Comparison of ENCODE assay signal across 8 cellular contexts in the genomic region with DNA sequence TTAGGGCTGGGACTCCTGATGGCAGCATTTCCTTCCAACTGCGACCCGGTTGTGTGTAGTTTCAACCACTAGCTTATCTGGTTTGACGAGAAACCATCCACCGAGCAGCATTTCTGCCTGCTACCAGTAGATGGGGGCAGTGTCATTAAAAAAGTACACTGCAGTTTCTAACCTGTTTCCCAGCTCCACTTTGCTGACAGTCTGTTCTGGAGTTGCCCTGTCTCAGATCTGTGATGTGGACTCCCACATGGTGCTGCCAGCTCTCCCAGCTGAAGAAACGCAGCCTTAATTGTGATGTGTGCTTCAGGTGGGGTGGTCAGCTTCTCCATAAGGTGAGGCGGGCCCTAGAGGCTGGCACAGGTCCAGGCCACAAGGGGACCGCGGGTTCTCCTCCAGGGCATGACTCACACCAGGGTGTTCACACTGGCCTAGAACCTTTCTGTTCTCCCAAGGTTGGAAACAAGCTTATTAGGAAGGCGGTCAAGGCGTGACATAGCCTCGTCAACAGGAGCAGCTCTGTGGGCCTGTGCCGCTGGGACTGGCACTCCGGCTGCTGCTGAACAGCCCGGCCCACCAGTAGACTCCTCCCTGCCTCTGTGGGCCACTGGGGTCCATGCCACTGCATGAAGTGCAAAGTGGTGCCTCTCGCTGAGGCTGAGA. TPM values are rescaled to one million over a fixed set of nuclear protein-coding genes. Genes with fewer than 3 reads are reported as not detected.
DNase-seq lines count a peak whose midpoint lies in the region; ATAC-seq and TF ChIP-seq lines count a peak whose summit lies in the region.

No MANE protein-coding gene starts in this region.

- H3K36me3 Mint-ChIP-seq in CD4-positive, CD25-positive, alpha-beta regulatory T cell = no peaks in the 10 kb centered on the region
- no peaks in the 10 kb centered on the region for H3K36me3 Mint-ChIP-seq in natural killer cell

- H3K27ac Mint-ChIP-seq in CD4-positive, CD25-positive, alpha-beta regulatory T cell = peak overlapping the region in 1 of 3 donors; percentile 78
- peak overlapping the region; percentile 57 to 73 for H3K27ac Mint-ChIP-seq in natural killer cell

- no peaks in the 10 kb centered on the region for H3K36me3 ChIP-seq in CD4-positive, CD25-positive, alpha-beta regulatory T cell (ENCODE audit: control insufficient read depth, insufficient read depth, low read length)
- H3K36me3 ChIP-seq in KMS-11 (ENCODE audit: insufficient read depth) (no peaks in the 10 kb centered on the region), OCI-LY3 (replicated peaks; ENCODE audit: low read depth, low read length) (no peaks in the 10 kb centered on the region), esophagus (ENCODE audit: control insufficient read depth in 2 of 2, insufficient read depth in 2 of 2, low read length in 1 of 2) (peaks cover 0 to 2% of the 10 kb centered on the region in 2 donors)

- TF ChIP-seq CTCF in KMS-11 (conservative IDR thresholded peaks at IDR 0.05; ENCODE audit: low read depth, low read length) (peak; percentile 89), OCI-LY3 (IDR thresholded peaks at IDR 0.05; ENCODE audit: low read depth, low read length) (peak; percentile 92), natural killer cell (IDR thresholded peaks at IDR 0.05) (peak; percentile 77)

- H4K20me1 ChIP-seq in KMS-11 (ENCODE audit: insufficient read depth) (no peaks in the 10 kb centered on the region), OCI-LY3 (ENCODE audit: insufficient read depth, low read length) (no peaks in the 10 kb centered on the region)

- no peak overlapping the region for H3K4me3 ChIP-seq in CD4-positive, CD25-positive, alpha-beta regulatory T cell (ENCODE audit: low read depth, low read length)
- no peak overlapping the region for H3K4me3 ChIP-seq in KMS-11 (IDR thresholded peaks at IDR 0.05; ENCODE audit: insufficient read depth, low read depth, low read length)
- H3K4me3 ChIP-seq in OCI-LY3 (ENCODE audit: low read length) = peak overlapping the region; percentile 65
- H3K4me3 ChIP-seq in esophagus (ENCODE audit: low read depth in 1 of 2, low read length in 2 of 2) = no peak overlapping the region

- H3K27me3 ChIP-seq in CD4-positive, CD25-positive, alpha-beta regulatory T cell (ENCODE audit: control insufficient read depth, insufficient read depth, low read length) = peaks cover 4% of the 10 kb centered on the region
- H3K27me3 ChIP-seq in KMS-11 (ENCODE audit: insufficient read depth, low read depth) (peaks cover 13% of the 10 kb centered on the region), OCI-LY3 (ENCODE audit: low read depth, low read length) (no peaks in the 10 kb centered on the region), esophagus (ENCODE audit: control insufficient read depth in 1 of 2, insufficient read depth in 2 of 2, low read length in 2 of 2) (no peaks in the 10 kb centered on the region)

- H3K9ac ChIP-seq in KMS-11 (no peak overlapping the region), OCI-LY3 (ENCODE audit: low read length) (peak overlapping the region; percentile 38; the same call in 1 of the 2 replicates)

- intact Hi-C loops in natural killer cell (cut with micrococcal nuclease) = loop anchor here (1.0 kb wide), 2 partner anchors 272 to 424 kb away; no protein-coding TSS in a partner anchor

- peaks cover 37% of the 10 kb centered on the region for H3K4me1 ChIP-seq in CD4-positive, CD25-positive, alpha-beta regulatory T cell (ENCODE audit: control insufficient read depth, insufficient read depth, low read length, poor library complexity, severe bottlenecking)
- peaks cover 42% of the 10 kb centered on the region for H3K4me1 ChIP-seq in KMS-11 (ENCODE audit: low read depth, poor library complexity, severe bottlenecking)
- H3K4me1 ChIP-seq in OCI-LY3 (ENCODE audit: low read length) = peaks cover 24% of the 10 kb centered on the region
- H3K4me1 ChIP-seq in esophagus (ENCODE audit: control insufficient read depth in 2 of 2, insufficient read depth in 2 of 2, low read length in 1 of 2) = peaks cover 2 to 14% of the 10 kb centered on the region in 2 donors

- H3K27ac ChIP-seq in CD4-positive, CD25-positive, alpha-beta regulatory T cell (ENCODE audit: insufficient read depth, low read length, poor library complexity, severe bottlenecking) = no peak overlapping the region
- H3K27ac ChIP-seq in KMS-11 (no peak overlapping the region), OCI-LY3 (ENCODE audit: low read length) (no peak overlapping the region), esophagus (ENCODE audit: low read depth in 2 of 2, low read length in 1 of 2) (peak overlapping the region; percentile 75 to 88)

- H2AFZ ChIP-seq in KMS-11 (ENCODE audit: low read depth) = peak overlapping the region; percentile 73
- H2AFZ ChIP-seq in OCI-LY3 (ENCODE audit: low read depth, low read length) = peak overlapping the region; percentile 94

- peak; percentile 70 to 76 for ATAC-seq in CD4-positive, CD25-positive, alpha-beta regulatory T cell (ENCODE audit: low read depth in 2 of 2)
- peak; percentile 36 for ATAC-seq in GM21360 (IDR thresholded peaks at IDR 0.05; ENCODE audit: unreplicated experiment)
- peak; percentile 64 to 79 (median 64) for ATAC-seq in natural killer cell
- peak; percentile 71 for ATAC-seq in stimulated activated naive CD8-positive, alpha-beta T cell treated with anti-CD3 and anti-CD28 coated beads, Interleukin-15, Interleukin-2, amounts not matched to agents 100 U/mL and 50 U/mL, for 24 hours

- no peaks in the 10 kb centered on the region for H3K79me2 ChIP-seq in KMS-11 (ENCODE audit: insufficient read depth, low read depth)
- H3K79me2 ChIP-seq in OCI-LY3 (ENCODE audit: low read length) = no peaks in the 10 kb centered on the region

- H3K4me2 ChIP-seq in KMS-11 = peak overlapping the region; percentile 70
- H3K4me2 ChIP-seq in OCI-LY3 (ENCODE audit: low read length) = peak overlapping the region; percentile 83

- peaks cover 7 to 33% (median 22%) of the 10 kb centered on the region in 4 donors for H3K4me1 Mint-ChIP-seq in CD4-positive, CD25-positive, alpha-beta regulatory T cell
- H3K4me1 Mint-ChIP-seq in natural killer cell = peaks cover 32 to 35% of the 10 kb centered on the region in 2 donors

- peak overlapping the region in 2 of 4 donors; percentile 38 to 76 for H3K4me3 Mint-ChIP-seq in CD4-positive, CD25-positive, alpha-beta regulatory T cell
- no peak overlapping the region for H3K4me3 Mint-ChIP-seq in natural killer cell

- 28 to 31% methylated on average over 15 of the region's 15 CpGs for WGBS in esophagus, 2 donors

- H3K27me3 Mint-ChIP-seq in CD4-positive, CD25-positive, alpha-beta regulatory T cell = peaks cover 12% of the 10 kb centered on the region
- no peaks in the 10 kb centered on the region for H3K27me3 Mint-ChIP-seq in natural killer cell (ENCODE audit: low read depth in 2 of 2)

- peak; percentile 47 to 87 (median 75) for DNase-seq in CD4-positive, CD25-positive, alpha-beta regulatory T cell
- DNase-seq in activated T-cell treated with anti-CD3 and anti-CD28 coated beads for 24 hours (ENCODE audit: low read depth) (peak; percentile 68), natural killer cell (peak; percentile 52)
- DNase-seq in stimulated activated naive CD8-positive, alpha-beta T cell treated with anti-CD3 and anti-CD28 coated beads, Interleukin-15, Interleukin-2, amounts not matched to agents 100 U/mL and 50 U/mL, for 24 hours = peak; percentile 57

- no peaks in the 10 kb centered on the region for H3K9me3 Mint-ChIP-seq in CD4-positive, CD25-positive, alpha-beta regulatory T cell
- no peaks in the 10 kb centered on the region for H3K9me3 Mint-ChIP-seq in natural killer cell

- no peaks in the 10 kb centered on the region for H3K9me3 ChIP-seq in CD4-positive, CD25-positive, alpha-beta regulatory T cell (ENCODE audit: control insufficient read depth in 2 of 2, low read length in 2 of 2)
- no peaks in the 10 kb centered on the region for H3K9me3 ChIP-seq in OCI-LY3 (ENCODE audit: insufficient read depth, low read length)
- no peaks in the 10 kb centered on the region for H3K9me3 ChIP-seq in esophagus (ENCODE audit: control insufficient read depth in 2 of 2, insufficient read depth in 1 of 2, low read depth in 1 of 2, low read length in 1 of 2)

RNA-seq across cellular contexts. Expression of gene FAM43A, which starts 2.9 kb away (rescaled TPM):
- total RNA-seq in CD4-positive, CD25-positive, alpha-beta regulatory T cell = 4.8 TPM
- 1 to 10 TPM; 4.8 to 9.4 (median 7.4) TPM for polyA plus RNA-seq in CD4-positive, CD25-positive, alpha-beta regulatory T cell
- 10 to 100 TPM in 1 of 2 donors, 1 to 10 TPM in 1; 9.0 to 15.5 TPM for polyA plus RNA-seq in esophagus
- 10 to 100 TPM; 13.2 to 35.2 (median 21.6) TPM for total RNA-seq in natural killer cell

RNA-seq across cellular contexts. Expression of gene LSG1, which starts 10.8 kb away (rescaled TPM):
- 50.5 TPM for total RNA-seq in CD4-positive, CD25-positive, alpha-beta regulatory T cell
- polyA plus RNA-seq in CD4-positive, CD25-positive, alpha-beta regulatory T cell = 10 to 100 TPM; 12.1 to 23.3 (median 17.9) TPM
- 10 to 100 TPM; 14.1 to 26.5 TPM for polyA plus RNA-seq in esophagus
- 10 to 100 TPM; 56.4 to 67.6 (median 64.9) TPM for total RNA-seq in natural killer cell

RNA-seq across cellular contexts. Expression of gene TMEM44, which starts 49.6 kb away (rescaled TPM):
- total RNA-seq in CD4-positive, CD25-positive, alpha-beta regulatory T cell = 5.5 TPM
- polyA plus RNA-seq in CD4-positive, CD25-positive, alpha-beta regulatory T cell = 1 to 10 TPM in 1 of 4 donors, under 1 TPM in 3; 0.41 to 1.1 (median 0.66) TPM
- polyA plus RNA-seq in esophagus = 1 to 10 TPM; 7.3 TPM
- 1 to 10 TPM; 2.1 to 3.0 (median 2.8) TPM for total RNA-seq in natural killer cell

Comparison
In these comparisons a context has a peak if more than half of its experiments do, and no peak if none do; other contexts are left out.
1. H3K27ac ChIP-seq: peak in esophagus (2 of 2); none in CD4-positive, CD25-positive, alpha-beta regulatory T cell (single experiment), KMS-11 (single experiment) and OCI-LY3 (single experiment).
2. Peak in every context shown above with its lines, with median percentiles within 50 percentile points of each other: ATAC-seq, DNase-seq and CTCF ChIP-seq.